Comparison of ENCODE assay signal across 5 cellular contexts in the genomic region with DNA sequence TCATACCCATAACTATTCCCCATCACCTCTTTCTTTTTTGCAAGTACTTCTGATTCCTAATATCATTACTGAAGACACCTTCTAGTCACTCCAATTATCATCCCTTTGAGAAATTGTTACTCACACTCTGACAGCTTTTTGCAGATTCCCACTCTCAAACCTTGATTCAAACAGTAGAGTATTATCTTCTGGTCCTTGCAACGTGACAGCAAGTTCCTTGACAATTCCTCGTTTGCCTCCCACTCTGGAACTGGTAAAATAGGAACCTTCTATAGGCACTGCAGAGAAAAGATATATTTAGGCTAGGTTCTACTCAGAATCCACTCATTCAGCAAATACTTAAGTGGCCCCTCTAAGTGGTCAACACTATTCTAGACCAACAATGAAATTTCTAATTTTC.
"Had no signal": no experiment of that assay in that cellular context is flagged by ENCODE, and none has a peak within 500 bp of the region (broad histone marks: within the 10 kb centered on the region; RNA-seq: fewer than 3 reads in every experiment).

No MANE protein-coding gene starts in this region.

- H2AFZ ChIP-seq: GM23338 had no signal

- H3K9me3 Mint-ChIP-seq: GM23338, H9, HFFc6 had no signal

- ATAC-seq: GM23338 had no signal

- H3K4me3 ChIP-seq: GM23338 had no signal

- H3K27ac Mint-ChIP-seq: GM23338, H9, HFFc6 had no signal

- DNase-seq: H9, HCEC 1CT, HFFc6, IMR-90 had no signal

- H3K4me2 ChIP-seq: GM23338 had no signal

- H3K4me3 Mint-ChIP-seq: GM23338, H9, HFFc6 had no signal

- H3K4me1 Mint-ChIP-seq: GM23338, H9 had no signal
